Comparison of ENCODE assay signal across 8 cellular contexts in the genomic region with DNA sequence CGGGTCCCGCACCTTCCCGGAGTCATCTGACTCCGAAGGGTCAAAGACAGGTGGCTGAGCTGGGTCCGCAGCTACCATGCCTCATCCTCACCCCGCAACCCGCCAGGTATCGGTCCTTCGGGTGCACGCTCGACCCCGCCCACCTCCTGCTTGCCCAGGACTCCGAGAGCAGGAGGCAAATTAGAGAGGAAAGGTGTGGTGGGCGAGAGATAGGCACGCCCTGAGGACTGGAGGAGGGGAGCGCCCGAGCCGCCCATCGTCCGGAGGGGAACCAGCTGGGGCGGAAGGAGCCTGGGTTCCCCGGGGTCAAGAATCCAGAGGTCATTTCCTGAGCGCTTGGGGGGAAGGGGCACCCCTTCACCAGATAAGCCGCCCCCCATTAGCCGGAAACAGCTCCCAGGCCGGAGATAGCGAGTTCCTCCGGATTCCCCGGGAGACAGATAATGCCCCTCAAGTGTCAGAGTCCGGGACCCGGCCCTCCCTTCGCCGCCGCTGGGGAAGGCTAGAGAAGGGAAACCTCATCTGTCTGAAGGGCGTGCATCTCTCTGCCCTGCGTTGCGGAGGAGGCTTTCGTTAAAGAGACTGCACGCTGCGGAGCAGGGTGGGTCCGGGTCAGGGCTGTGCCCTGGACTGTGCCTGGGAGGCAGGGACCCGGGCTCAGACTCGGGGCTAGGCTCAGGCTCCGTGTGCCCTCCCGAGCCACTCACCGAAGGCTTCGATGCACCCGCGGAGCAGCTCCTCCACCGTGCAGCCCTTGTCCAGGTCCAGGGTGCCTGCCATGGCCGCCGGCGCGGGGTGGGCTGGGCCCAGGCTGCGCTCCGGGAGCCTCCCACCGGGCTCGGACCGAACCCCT. TPM values are rescaled to one million over a fixed set of nuclear protein-coding genes. Genes with fewer than 3 reads are reported as not detected.
A peak's percentile ranks its signal among the peaks of the same experiment; 100 is the strongest.
DNase-seq lines count a peak whose midpoint lies in the region; ATAC-seq and TF ChIP-seq lines count a peak whose summit lies in the region.

No MANE protein-coding gene starts in this region.

- H3K4me3 Mint-ChIP-seq in activated CD4-positive, alpha-beta T cell treated with anti-CD3 and anti-CD28 coated beads for 36 hours = peak overlapping the region; percentile 57
- peak overlapping the region; percentile 52 for H3K4me3 Mint-ChIP-seq in nephron progenitor cell

- in situ Hi-C loops in G401 (cut with HindIII; ENCODE audit: low sequenced_read_pairs) = no loop called here

- H3K9me3 Mint-ChIP-seq in activated CD4-positive, alpha-beta T cell treated with anti-CD3 and anti-CD28 coated beads for 36 hours (ENCODE audit: low read depth) = no peaks in the 10 kb centered on the region
- H3K9me3 Mint-ChIP-seq in nephron progenitor cell = no peaks in the 10 kb centered on the region

- CTCF ChIA-PET in activated CD4-positive, alpha-beta T cell treated with anti-CD3 and anti-CD28 coated beads for 36 hours (lab: Charles Lee) = interaction anchor here (0.6 to 1.8 kb wide), 10 partner anchors 9 to 54 kb away, joined by 3 to 6 read pairs (median 4); no protein-coding TSS in a partner anchor

- peak overlapping the region; percentile 28 for H3K4me3 ChIP-seq in epithelial cell of proximal tubule (ENCODE audit: low read depth, low read length)

- intact Hi-C loops in activated CD4-positive, alpha-beta T cell treated with anti-CD3 and anti-CD28 coated beads for 36 hours (cut with DNase I, micrococcal nuclease) = loop anchor here (1.0 to 2.0 kb wide), 4 partner anchors 54 to 384 kb away; partner anchors contain the start of gene RPS6KA4 (in 1 of the 2)

- POLR2A ChIA-PET in activated CD4-positive, alpha-beta T cell treated with anti-CD3 and anti-CD28 coated beads for 36 hours (lab: Charles Lee) = no interaction called here

- peaks cover 5% of the 10 kb centered on the region for H3K27me3 Mint-ChIP-seq in activated CD4-positive, alpha-beta T cell treated with anti-CD3 and anti-CD28 coated beads for 36 hours
- H3K27me3 Mint-ChIP-seq in nephron progenitor cell (ENCODE audit: low read depth, poor library complexity) = peaks cover 84% of the 10 kb centered on the region

- H3K27ac Mint-ChIP-seq in activated CD4-positive, alpha-beta T cell treated with anti-CD3 and anti-CD28 coated beads for 36 hours = no peak overlapping the region
- no peak overlapping the region for H3K27ac Mint-ChIP-seq in nephron progenitor cell

- TF ChIP-seq CTCF in epithelial cell of proximal tubule (conservative IDR thresholded peaks at IDR 0.05; ENCODE audit: low read depth, low read length) = no peak
- no peak for TF ChIP-seq CTCF in nephron progenitor cell (IDR thresholded peaks at IDR 0.05)

- peak; percentile 57 for DNase-seq in activated CD4-positive, alpha-beta T cell treated with anti-CD3 and anti-CD28 coated beads for 36 hours
- no peak for DNase-seq in activated CD4-positive, alpha-beta T cell treated with anti-CD3 and anti-CD28 coated beads, Interleukin-2, amount 50 U/mL, for 4 hours
- peak; percentile 64 for DNase-seq in RPMI8226
- DNase-seq in epithelial cell of proximal tubule (ENCODE audit: low read depth) = no peak
- DNase-seq in nephron progenitor cell = peak; percentile 43
- DNase-seq in DMS153 treated with DMSO at 0.1 percent for 48 hours (lab: John Stamatoyannopoulos, UW; ENCODE audit: unreplicated experiment) = no peak
- no peak for DNase-seq in G401 (ENCODE audit: low spot score)
- DNase-seq in NK-92 (lab: John Stamatoyannopoulos, UW; ENCODE audit: unreplicated experiment) = no peak

- no peaks in the 10 kb centered on the region for H3K36me3 Mint-ChIP-seq in activated CD4-positive, alpha-beta T cell treated with anti-CD3 and anti-CD28 coated beads for 36 hours (ENCODE audit: low read depth)
- H3K36me3 Mint-ChIP-seq in nephron progenitor cell (ENCODE audit: low read depth) = no peaks in the 10 kb centered on the region

- ATAC-seq in activated CD4-positive, alpha-beta T cell treated with anti-CD3 and anti-CD28 coated beads for 36 hours = peak; percentile 22

- H3K4me1 Mint-ChIP-seq in activated CD4-positive, alpha-beta T cell treated with anti-CD3 and anti-CD28 coated beads for 36 hours = peaks cover 25% of the 10 kb centered on the region
- peaks cover 13% of the 10 kb centered on the region for H3K4me1 Mint-ChIP-seq in nephron progenitor cell

RNA-seq across cellular contexts. Expression of gene RASGRP2, which starts 1.6 kb away (rescaled TPM):
- 1 to 10 TPM; 5.6 to 5.9 TPM for total RNA-seq in activated CD4-positive, alpha-beta T cell treated with anti-CD3 and anti-CD28 coated beads for 36 hours
- not detected in 2 replicates for total RNA-seq in epithelial cell of proximal tubule
- 0.62 and 1.9 TPM in 2 replicates for total RNA-seq in G401 (2014; rRNA removed; shearing (Covaris generic))

RNA-seq across cellular contexts. Expression of gene PYGM, which starts 17.5 kb away (rescaled TPM):
- 1 to 10 TPM in 1 of 2 experiments, under 1 TPM in 1; 0.87 to 1.5 TPM for total RNA-seq in activated CD4-positive, alpha-beta T cell treated with anti-CD3 and anti-CD28 coated beads for 36 hours
- not detected in 2 replicates for total RNA-seq in epithelial cell of proximal tubule
- total RNA-seq in G401 (2014; rRNA removed; shearing (Covaris generic)) = 8.6 and 11.6 TPM in 2 replicates

RNA-seq across cellular contexts. Expression of gene NRXN2, which starts 19.3 kb away (rescaled TPM):
- under 1 TPM; 0.18 to 0.39 TPM for total RNA-seq in activated CD4-positive, alpha-beta T cell treated with anti-CD3 and anti-CD28 coated beads for 36 hours
- 0.29 TPM in 1 of 2 replicates, not detected in the other for total RNA-seq in epithelial cell of proximal tubule
- total RNA-seq in G401 (2014; rRNA removed; shearing (Covaris generic)) = 16.7 and 24.1 TPM in 2 replicates

RNA-seq across cellular contexts. Expression of gene SF1, which starts 36.0 kb away (rescaled TPM):
- total RNA-seq in activated CD4-positive, alpha-beta T cell treated with anti-CD3 and anti-CD28 coated beads for 36 hours = 100 to 1,000 TPM; 318 to 362 TPM
- 111 and 136 TPM in 2 replicates for total RNA-seq in epithelial cell of proximal tubule
- 114 and 170 TPM in 2 replicates for total RNA-seq in G401 (2014; rRNA removed; shearing (Covaris generic))

Comparison
In these comparisons a context has a peak if more than half of its experiments do, and no peak if none do; other contexts are left out.
1. DNase-seq: peak in activated CD4-positive, alpha-beta T cell treated with anti-CD3 and anti-CD28 coated beads for 36 hours (single experiment), RPMI8226 (single experiment) and nephron progenitor cell (single experiment); none in activated CD4-positive, alpha-beta T cell treated with anti-CD3 and anti-CD28 coated beads, Interleukin-2, amount 50 U/mL, for 4 hours (0 of 2), epithelial cell of proximal tubule (single experiment), DMS153 treated with DMSO at 0.1 percent for 48 hours (single experiment), G401 (single experiment) and NK-92 (single experiment).
2. RNA of gene NRXN2, which starts 19.3 kb away (total RNA-seq): 16.7 to 24.1 TPM in G401; 0.18 to 0.39 TPM in activated CD4-positive, alpha-beta T cell treated with anti-CD3 and anti-CD28 coated beads for 36 hours and 0.29 TPM in epithelial cell of proximal tubule; every median in the first group is over 10 times any median in the second.